ENCODE assay signal across 2 cellular contexts in genomic region chr1:64874664-64875063, GRCh38.
TF ChIP-seq lines count a peak whose summit lies in the region.

No MANE protein-coding gene starts in this region.

TF ChIP-seq in SK-N-SH treated with all-trans-retinoic acid at 6 μM for 48 hours, 23 proteins besides CTCF, POLR2A, EP300 and RAD21 (continued from another document):
- TF ChIP-seq BACH2 (CRISPR knock-in tag; IDR thresholded peaks at IDR 0.05; ENCODE audit: borderline replicate concordance) = no peak
- no peak for TF ChIP-seq PPARA (CRISPR knock-in tag; IDR thresholded peaks at IDR 0.05; ENCODE audit: borderline replicate concordance)
- TF ChIP-seq TCF4 (CRISPR knock-in tag; IDR thresholded peaks at IDR 0.05; ENCODE audit: borderline replicate concordance) = no peak
- TF ChIP-seq POU6F1 (CRISPR knock-in tag; IDR thresholded peaks at IDR 0.05; ENCODE audit: borderline replicate concordance, low read depth) = no peak
- no peak for TF ChIP-seq TOX (CRISPR knock-in tag; IDR thresholded peaks at IDR 0.05; ENCODE audit: borderline replicate concordance)
- no peak for TF ChIP-seq TSHZ2 (CRISPR knock-in tag; IDR thresholded peaks at IDR 0.05)

TF ChIP-seq in SK-N-SH, 30 proteins besides CTCF, POLR2A, EP300 and RAD21 (continued from another document):
- TF ChIP-seq PBX3 (IDR thresholded peaks at IDR 0.05) (no peak), NFIC (IDR thresholded peaks at IDR 0.05; ENCODE audit: borderline replicate concordance) (no peak), TAF1 (IDR thresholded peaks at IDR 0.05; ENCODE audit: borderline replicate concordance, low read depth, low read length) (no peak), REST (IDR thresholded peaks at IDR 0.05; ENCODE audit: low read depth, low read length) (no peak), SIN3A (IDR thresholded peaks at IDR 0.05; ENCODE audit: borderline replicate concordance, low read depth, low read length) (no peak), RFX5 (IDR thresholded peaks at IDR 0.05; ENCODE audit: low read length) (no peak), EZH2phosphoT487 (IDR thresholded peaks at IDR 0.05; ENCODE audit: borderline replicate concordance, low read depth) (no peak), FOXJ3 (CRISPR knock-in tag; IDR thresholded peaks at IDR 0.05) (no peak), YY1 (IDR thresholded peaks at IDR 0.05; ENCODE audit: low read depth) (no peak), ELF1 (IDR thresholded peaks at IDR 0.05) (no peak), TCF12 (IDR thresholded peaks at IDR 0.05) (no peak), TEAD4 (IDR thresholded peaks at IDR 0.05; ENCODE audit: borderline replicate concordance, insufficient read depth) (no peak), SMC3 (IDR thresholded peaks at IDR 0.05; ENCODE audit: low read depth, low read length) (no peak)
